Comparison of ENCODE assay signal across 18 cellular contexts in the genomic region with DNA sequence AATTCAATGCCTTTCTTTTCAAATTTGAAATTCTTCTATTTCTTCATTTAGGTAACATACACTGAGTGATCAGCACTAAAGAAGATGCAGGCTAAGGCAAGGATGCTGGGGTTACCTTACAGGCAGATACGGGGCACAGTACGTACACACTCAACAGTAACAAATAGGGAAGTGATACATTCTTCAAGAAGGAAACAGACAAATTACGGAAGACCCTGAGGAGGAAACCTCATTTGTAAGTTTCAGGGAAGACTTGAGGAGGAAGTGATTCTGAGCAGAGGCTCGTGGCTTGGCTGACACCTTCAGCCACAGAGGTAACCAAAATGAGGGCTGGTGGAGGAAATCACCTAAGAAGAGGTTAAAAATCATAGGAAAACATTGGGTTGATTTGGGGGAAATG.
DNase-seq lines count a peak whose midpoint lies in the region; ATAC-seq lines count a peak whose summit lies in the region.
"Had no signal": no experiment of that assay in that cellular context is flagged by ENCODE, and none has a peak within 500 bp of the region (broad histone marks: within the 10 kb centered on the region; RNA-seq: fewer than 3 reads in every experiment).

No MANE protein-coding gene starts in this region.

- DNase-seq in Kasumi-1 (lab: John Stamatoyannopoulos, UW) (peak; percentile 64 to 69), ACHN (no peak), midbrain (lab: John Stamatoyannopoulos, UW) (no peak), T-helper 2 cell (no peak)
- no peak for DNase-seq in central memory CD8-positive, alpha-beta T cell (ENCODE audit: low spot score in 2 of 2)
- DNase-seq in activated naive CD8-positive, alpha-beta T cell treated with anti-CD3 and anti-CD28 coated beads for 36 hours, result no peak
- DNase-seq: activated CD4-positive, alpha-beta T cell treated with anti-CD3 and anti-CD28 coated beads for 36 hours; activated naive CD4-positive, alpha-beta T cell treated with anti-CD3 and anti-CD28 coated beads, Interleukin-2, amount 10 ng/mL, durations not matched to agents 7 days and 5 days; brain microvascular endothelial cell; head of caudate nucleus; islet precursor cell; NCI-H2081 treated with DMSO at 0.1 percent for 48 hours; NCI-H69; right lobe of liver; tibial artery had no signal

- peak; percentile 50 for ATAC-seq in GM18517 (IDR thresholded peaks at IDR 0.05; ENCODE audit: unreplicated experiment)
- ATAC-seq in HG02623 (IDR thresholded peaks at IDR 0.05; ENCODE audit: unreplicated experiment), result peak; percentile 67
- peak; percentile 14 for ATAC-seq in central memory CD8-positive, alpha-beta T cell (replicated peaks; ENCODE audit: extremely low read depth, poor library complexity, severe bottlenecking)
- ATAC-seq: activated CD4-positive, alpha-beta T cell treated with anti-CD3 and anti-CD28 coated beads for 36 hours; right lobe of liver had no signal

- H3K4me1 Mint-ChIP-seq in central memory CD8-positive, alpha-beta T cell, result no peaks in the 10 kb centered on the region
- no peaks in the 10 kb centered on the region for H3K4me1 Mint-ChIP-seq in activated naive CD8-positive, alpha-beta T cell treated with anti-CD3 and anti-CD28 coated beads for 36 hours
- H3K4me1 Mint-ChIP-seq: activated CD4-positive, alpha-beta T cell treated with anti-CD3 and anti-CD28 coated beads for 36 hours; activated naive CD4-positive, alpha-beta T cell treated with anti-CD3 and anti-CD28 coated beads, Interleukin-2, amount 10 ng/mL, durations not matched to agents 7 days and 5 days had no signal

- H3K9me3 Mint-ChIP-seq in central memory CD8-positive, alpha-beta T cell, result peaks cover 20% of the 10 kb centered on the region
- H3K9me3 Mint-ChIP-seq in activated naive CD8-positive, alpha-beta T cell treated with anti-CD3 and anti-CD28 coated beads for 36 hours, result peaks cover 2% of the 10 kb centered on the region
- H3K9me3 Mint-ChIP-seq: mesothelial cell of epicardium had no signal

- H3K27ac Mint-ChIP-seq in central memory CD8-positive, alpha-beta T cell (ENCODE audit: low read depth), result no peak overlapping the region
- H3K27ac Mint-ChIP-seq in activated naive CD8-positive, alpha-beta T cell treated with anti-CD3 and anti-CD28 coated beads for 36 hours, result no peak overlapping the region
- H3K27ac Mint-ChIP-seq: activated CD4-positive, alpha-beta T cell treated with anti-CD3 and anti-CD28 coated beads for 36 hours; activated naive CD4-positive, alpha-beta T cell treated with anti-CD3 and anti-CD28 coated beads, Interleukin-2, amount 10 ng/mL, durations not matched to agents 7 days and 5 days; mesothelial cell of epicardium had no signal

- H3K27me3 Mint-ChIP-seq in central memory CD8-positive, alpha-beta T cell, result no peaks in the 10 kb centered on the region
- no peaks in the 10 kb centered on the region for H3K27me3 Mint-ChIP-seq in activated naive CD8-positive, alpha-beta T cell treated with anti-CD3 and anti-CD28 coated beads for 36 hours
- H3K27me3 Mint-ChIP-seq: activated CD4-positive, alpha-beta T cell treated with anti-CD3 and anti-CD28 coated beads for 36 hours; activated naive CD4-positive, alpha-beta T cell treated with anti-CD3 and anti-CD28 coated beads, Interleukin-2, amount 10 ng/mL, durations not matched to agents 7 days and 5 days had no signal

- H3K36me3 Mint-ChIP-seq in central memory CD8-positive, alpha-beta T cell (ENCODE audit: insufficient read depth), result no peaks in the 10 kb centered on the region
- no peaks in the 10 kb centered on the region for H3K36me3 Mint-ChIP-seq in activated naive CD8-positive, alpha-beta T cell treated with anti-CD3 and anti-CD28 coated beads for 36 hours
- H3K36me3 Mint-ChIP-seq: activated naive CD4-positive, alpha-beta T cell treated with anti-CD3 and anti-CD28 coated beads, Interleukin-2, amount 10 ng/mL, durations not matched to agents 7 days and 5 days; mesothelial cell of epicardium had no signal

- in situ Hi-C loops in ACHN (cut with HindIII; ENCODE audit: low pct_ligation_motif_present, low pct_unique_long_range_greater_than_20kb, low sequenced_read_pairs), result no loop called here

- H3K4me3 Mint-ChIP-seq in central memory CD8-positive, alpha-beta T cell, result no peak overlapping the region
- H3K4me3 Mint-ChIP-seq in activated naive CD8-positive, alpha-beta T cell treated with anti-CD3 and anti-CD28 coated beads for 36 hours, result no peak overlapping the region
- H3K4me3 Mint-ChIP-seq: activated CD4-positive, alpha-beta T cell treated with anti-CD3 and anti-CD28 coated beads for 36 hours; activated naive CD4-positive, alpha-beta T cell treated with anti-CD3 and anti-CD28 coated beads, Interleukin-2, amount 10 ng/mL, durations not matched to agents 7 days and 5 days; mesothelial cell of epicardium had no signal

Comparison
In these comparisons a context has a peak if more than half of its experiments do, and no peak if none do; other contexts are left out.
1. ATAC-seq: peak in every context shown above with its lines; median percentile 67 in HG02623; 50 in GM18517; 14 in central memory CD8-positive, alpha-beta T cell.
2. DNase-seq: peak in Kasumi-1 (2 of 2); none in central memory CD8-positive, alpha-beta T cell (0 of 2), activated naive CD8-positive, alpha-beta T cell treated with anti-CD3 and anti-CD28 coated beads for 36 hours (single experiment), ACHN (single experiment), midbrain (single experiment) and T-helper 2 cell (0 of 5).